In genomic region chr2:217988840-217989204, GRCh38 we compare ENCODE assay signal across 9 cellular contexts. TPM values are rescaled to one million over a fixed set of nuclear protein-coding genes. Genes with fewer than 3 reads are reported as not detected.
DNase-seq lines count a peak whose midpoint lies in the region; ATAC-seq and TF ChIP-seq lines count a peak whose summit lies in the region.
"Had no signal": no experiment of that assay in that cellular context is flagged by ENCODE, and none has a peak within 500 bp of the region (broad histone marks: within the 10 kb centered on the region; RNA-seq: fewer than 3 reads in every experiment).

No MANE protein-coding gene starts in this region.

- H3K14ac ChIP-seq in neuronal stem cell (ENCODE audit: low read length) = no peak overlapping the region

- no peak for TF ChIP-seq EP300 in esophagus muscularis mucosa (IDR thresholded peaks at IDR 0.05)

- DNase-seq in A673 (ENCODE audit: low spot score) (no peak), esophagus muscularis mucosa (ENCODE audit: extremely low spot score) (no peak), neuronal stem cell (ENCODE audit: low spot score) (no peak), SHP77 (lab: John Stamatoyannopoulos, UW) (no peak), NCI-H1105 (lab: John Stamatoyannopoulos, UW) (no peak)

- POLR2A ChIA-PET in A673 (lab: Charles Lee; ENCODE audit: low non-redundant PET) = no interaction called here

- no peak overlapping the region for H2BK5ac ChIP-seq in neuronal stem cell (ENCODE audit: low read length)

- H4K91ac ChIP-seq in neuronal stem cell (ENCODE audit: low read depth, low read length, poor library complexity) = no peak overlapping the region

- intact Hi-C loops in A673 (cut with micrococcal nuclease; ENCODE audit: unreplicated experiment) (loop anchor here (1.0 to 5.0 kb wide), 3 partner anchors 102 to 204 kb away; no protein-coding TSS in a partner anchor), esophagus muscularis mucosa (cut with DNase I) (loop anchor here (1.0 to 5.0 kb wide), 2 partner anchors 102 to 200 kb away; no protein-coding TSS in a partner anchor)

- H3K4me2 ChIP-seq in OCI-LY1 (ENCODE audit: low read length) (no peak overlapping the region), neuronal stem cell (ENCODE audit: insufficient read depth, low read length, poor library complexity, severe bottlenecking) (no peak overlapping the region)

- TF ChIP-seq CTCF in A673 (conservative IDR thresholded peaks at IDR 0.05; ENCODE audit: low read depth, low read length) (0 out of 2 replicates have a peak, but pooled peaks have one; percentile 15), OCI-LY1 (IDR thresholded peaks at IDR 0.05; ENCODE audit: low read length) (peak; percentile 14; the same call in 1 of the 2 replicates), esophagus muscularis mucosa (IDR thresholded peaks at IDR 0.05) (no peak)

- no peaks in the 10 kb centered on the region for H3F3A ChIP-seq in OCI-LY1 (ENCODE audit: insufficient read depth, low read length)

- CTCF ChIA-PET in A673 (lab: Charles Lee) = interaction anchor here (1.3 to 1.4 kb wide), 2 partner anchors 200 to 203 kb away, joined by 4 to 6 read pairs; no protein-coding TSS in a partner anchor

- TF ChIP-seq POLR2A in esophagus muscularis mucosa (IDR thresholded peaks at IDR 0.05; ENCODE audit: low read depth) = no peak

- H3K4ac ChIP-seq in neuronal stem cell (ENCODE audit: low read length) = no peak overlapping the region

- H3K27ac ChIP-seq in A673 (ENCODE audit: low read depth, low read length, poor library complexity, severe bottlenecking) (no peak overlapping the region), OCI-LY1 (ENCODE audit: low read depth, low read length, poor library complexity, severe bottlenecking) (no peak overlapping the region), esophagus muscularis mucosa (replicated peaks in 1 of 4) (peak overlapping the region; percentile 70 to 77 (median 72)), neuronal stem cell (replicated peaks; ENCODE audit: low read length) (no peak overlapping the region)

- no peak overlapping the region for H3K23ac ChIP-seq in neuronal stem cell (ENCODE audit: low read depth, low read length, poor library complexity)

- H3K36me3 ChIP-seq in A673 (ENCODE audit: insufficient read depth, low read length, poor library complexity, severe bottlenecking) = peaks cover 32% of the 10 kb centered on the region
- H3K36me3 ChIP-seq in OCI-LY1 (ENCODE audit: insufficient read depth, low read length) = no peaks in the 10 kb centered on the region
- H3K36me3 ChIP-seq in esophagus muscularis mucosa = peaks cover 0 to 4% (median 0%) of the 10 kb centered on the region in 4 donors
- no peaks in the 10 kb centered on the region for H3K36me3 ChIP-seq in neuronal stem cell (replicated peaks in 1 of 2; ENCODE audit: control insufficient read depth in 2 of 2, insufficient read depth in 2 of 2, low read length in 2 of 2)

- no peaks in the 10 kb centered on the region for H3K79me2 ChIP-seq in OCI-LY1 (ENCODE audit: insufficient read depth, low read length)

- no peaks in the 10 kb centered on the region for H4K20me1 ChIP-seq in OCI-LY1 (ENCODE audit: insufficient read depth, low read length)

- H3K79me1 ChIP-seq in neuronal stem cell (ENCODE audit: low read depth, low read length) = no peaks in the 10 kb centered on the region

- H4K8ac ChIP-seq in neuronal stem cell (ENCODE audit: low read depth, low read length) = no peak overlapping the region

- H3K4me1 ChIP-seq in A673 (ENCODE audit: insufficient read depth, low read length, poor library complexity, severe bottlenecking) (no peaks in the 10 kb centered on the region), OCI-LY1 (ENCODE audit: insufficient read depth, low read length, severe bottlenecking) (no peaks in the 10 kb centered on the region), esophagus muscularis mucosa (peaks cover 30 to 44% (median 38%) of the 10 kb centered on the region in 4 donors), neuronal stem cell (ENCODE audit: control insufficient read depth in 2 of 2, insufficient read depth in 1 of 2, low read depth in 1 of 2, low read length in 2 of 2) (peaks cover 0 to 2% of the 10 kb centered on the region in 2 donors)

- no peak overlapping the region for H2BK12ac ChIP-seq in neuronal stem cell (ENCODE audit: low read length)

- H3K9ac ChIP-seq in OCI-LY1 (ENCODE audit: low read length) (no peak overlapping the region), neuronal stem cell (ENCODE audit: low read depth, low read length, poor library complexity) (no peak overlapping the region)

- no TSS peak for BruUV-seq in A673 (replicated peaks; lab: Mats Ljungman, UMichigan)

- no peak overlapping the region for H3K18ac ChIP-seq in neuronal stem cell (ENCODE audit: low read length)

- H3K4me3 ChIP-seq in A673 (ENCODE audit: low read depth, low read length, poor library complexity, severe bottlenecking) = no peak overlapping the region
- H3K4me3 ChIP-seq in OCI-LY1 (ENCODE audit: low read depth, low read length, poor library complexity, severe bottlenecking) = no peak overlapping the region
- peak overlapping the region in 1 of 4 donors; percentile 28 for H3K4me3 ChIP-seq in esophagus muscularis mucosa
- no peak overlapping the region for H3K4me3 ChIP-seq in neuronal stem cell (ENCODE audit: low read length in 2 of 2)

- H3K9me2 ChIP-seq in OCI-LY1 (ENCODE audit: low read depth, low read length) = no peaks in the 10 kb centered on the region

- H2AFZ ChIP-seq in OCI-LY1 (ENCODE audit: low read length) (no peak overlapping the region), neuronal stem cell (ENCODE audit: low read length) (no peak overlapping the region)

- H2BK15ac ChIP-seq in neuronal stem cell (ENCODE audit: low read length) = no peak overlapping the region

- no peaks in the 10 kb centered on the region for H3K27me3 ChIP-seq in A673 (replicated peaks; ENCODE audit: insufficient read depth, low read depth, low read length, poor library complexity)
- H3K27me3 ChIP-seq in OCI-LY1 (ENCODE audit: insufficient read depth, low read length) = peaks cover 4% of the 10 kb centered on the region; the same call in 1 of the 2 replicates
- no peaks in the 10 kb centered on the region for H3K27me3 ChIP-seq in esophagus muscularis mucosa
- H3K27me3 ChIP-seq in neuronal stem cell (ENCODE audit: control insufficient read depth in 3 of 3, insufficient read depth in 3 of 3, low read depth in 1 of 3, low read length in 3 of 3) = no peaks in the 10 kb centered on the region
- H3K27me3 ChIP-seq: BE2C had no signal

- H3K9me3 ChIP-seq in A673 (ENCODE audit: low read depth, low read length, poor library complexity, severe bottlenecking) (no peaks in the 10 kb centered on the region), OCI-LY1 (ENCODE audit: low read length) (no peaks in the 10 kb centered on the region), esophagus muscularis mucosa (no peaks in the 10 kb centered on the region), neuronal stem cell (replicated peaks in 1 of 2; ENCODE audit: control insufficient read depth in 2 of 2, insufficient read depth in 1 of 2, low read depth in 1 of 2, low read length in 2 of 2) (peaks cover 0 to 2% of the 10 kb centered on the region in 2 donors)
- H3K9me3 ChIP-seq: BE2C had no signal

- WGBS in esophagus muscularis mucosa = 52% methylated on average over 4 of the region's 4 CpGs
- no CpG with 5 or more reads among the region's 4 CpGs for WGBS in neuronal stem cell (ENCODE audit: extremely low coverage in 2 of 2, insufficient read length in 2 of 2, insufficient replicate concordance in 1 of 2), 2 donors

- no peak for ATAC-seq in HG03108 (IDR thresholded peaks at IDR 0.05; ENCODE audit: unreplicated experiment)
- ATAC-seq in GM21737 (IDR thresholded peaks at IDR 0.05; ENCODE audit: unreplicated experiment) = no peak

- no peak overlapping the region for H2BK120ac ChIP-seq in neuronal stem cell (ENCODE audit: low read depth, low read length)

- H2AK5ac ChIP-seq in neuronal stem cell (ENCODE audit: low read depth, low read length) = peak overlapping the region; percentile 64

RNA-seq across cellular contexts. Expression of gene TNS1, which starts 14.0 kb away (rescaled TPM):
- total RNA-seq in A673 (2021) (88.9 and 99.6 TPM in 2 replicates), esophagus muscularis mucosa (1,000 to 10,000 TPM; 1,001 to 2,170 (median 1,411) TPM)
- 1.1 TPM for polyA plus RNA-seq in neuronal stem cell (2013, experiment 1 of 2)
- polyA plus RNA-seq in neuronal stem cell (2013, experiment 2 of 2) = 1.3 TPM

Comparison
In these comparisons a context has a peak if more than half of its experiments do, and no peak if none do; other contexts are left out.
1. H3K27ac ChIP-seq: peak in esophagus muscularis mucosa (4 of 4); none in A673 (single experiment), OCI-LY1 (single experiment) and neuronal stem cell (single experiment).
2. CTCF ChIP-seq: peak in A673 (single experiment) and OCI-LY1 (single experiment); none in esophagus muscularis mucosa (0 of 3).